8 cellular contexts compared by ENCODE assay signal in the genomic region with DNA sequence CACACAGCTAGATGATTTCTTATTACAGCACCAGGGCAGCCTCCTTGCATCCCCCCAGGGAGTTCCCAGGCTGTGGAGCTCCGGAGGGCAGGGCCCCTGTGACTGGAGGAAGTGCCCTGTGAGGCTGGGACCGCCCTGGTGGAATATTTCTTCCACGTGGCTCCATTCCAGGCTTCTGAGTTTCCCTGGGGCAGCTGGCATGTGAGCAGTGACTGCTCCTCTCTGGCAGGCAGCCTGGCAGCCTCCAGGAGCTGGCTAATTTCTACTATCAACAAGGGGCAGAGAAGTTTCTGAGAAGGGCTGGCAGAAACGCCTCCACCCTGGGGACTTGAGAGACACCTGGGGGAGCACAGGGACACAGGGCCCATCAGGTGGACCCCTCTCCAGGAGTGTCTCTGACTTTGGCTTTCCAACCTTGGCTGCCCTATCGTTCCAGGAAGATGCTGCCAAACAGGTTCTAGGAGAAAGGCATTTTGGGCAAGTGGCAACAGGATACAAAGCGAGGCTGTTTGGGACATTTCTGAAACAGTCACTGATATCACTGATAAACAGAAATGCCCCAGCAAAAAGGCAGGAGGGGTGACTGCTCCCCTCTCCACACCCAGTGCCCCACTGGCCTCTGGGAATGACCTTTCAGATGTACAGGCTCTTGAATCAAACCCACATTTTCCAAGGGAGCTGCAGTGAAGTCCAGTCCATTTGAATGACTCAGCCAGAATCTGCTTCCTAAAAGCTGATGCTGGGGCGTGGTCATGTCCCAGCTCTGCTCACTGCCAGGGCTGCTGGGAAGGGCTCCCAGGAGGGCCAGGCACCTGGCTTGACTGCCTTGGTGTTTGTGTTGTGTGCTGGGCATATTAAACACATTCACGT. TPM values are rescaled to one million over a fixed set of nuclear protein-coding genes. Genes with fewer than 3 reads are reported as not detected.
A peak's percentile ranks its signal among the peaks of the same experiment; 100 is the strongest.
DNase-seq lines count a peak whose midpoint lies in the region; ATAC-seq and TF ChIP-seq lines count a peak whose summit lies in the region.

No MANE protein-coding gene starts in this region.

- H3K27me3 ChIP-seq in Peyer's patch (no peaks in the 10 kb centered on the region), esophagus squamous epithelium (no peaks in the 10 kb centered on the region), WERI-Rb-1 (ENCODE audit: insufficient read depth, low read depth, severe bottlenecking) (no peaks in the 10 kb centered on the region)

- H3K4me1 ChIP-seq in Peyer's patch = peaks cover 0 to 37% (median 2%) of the 10 kb centered on the region in 4 donors
- H3K4me1 ChIP-seq in esophagus squamous epithelium = peaks cover 70 to 96% (median 91%) of the 10 kb centered on the region in 3 donors

- H3K36me3 ChIP-seq in Peyer's patch (no peaks in the 10 kb centered on the region), esophagus squamous epithelium (peaks cover 0 to 8% (median 0%) of the 10 kb centered on the region in 3 donors), WERI-Rb-1 (no peaks in the 10 kb centered on the region)

- ATAC-seq in GM21786 (IDR thresholded peaks at IDR 0.05; ENCODE audit: unreplicated experiment) (no peak), HG02970 (IDR thresholded peaks at IDR 0.05; ENCODE audit: low FRiP score, unreplicated experiment) (no peak)

- no peak for TF ChIP-seq POLR2A in Peyer's patch (IDR thresholded peaks at IDR 0.05)
- no peak for TF ChIP-seq POLR2A in esophagus squamous epithelium (IDR thresholded peaks at IDR 0.05)

- TF ChIP-seq CTCF in Peyer's patch (IDR thresholded peaks at IDR 0.05) (no peak), esophagus squamous epithelium (IDR thresholded peaks at IDR 0.05) (no peak), WERI-Rb-1 (IDR thresholded peaks at IDR 0.05; ENCODE audit: low read depth, low read length) (no peak)

- no peaks in the 10 kb centered on the region for H3K9me3 ChIP-seq in Peyer's patch
- no peaks in the 10 kb centered on the region for H3K9me3 ChIP-seq in esophagus squamous epithelium
- peaks cover 2% of the 10 kb centered on the region for H3K9me3 ChIP-seq in WERI-Rb-1 (ENCODE audit: severe bottlenecking)

- 17 to 20% methylated on average over 1 to 3 of the region's 8 CpGs for WGBS in esophagus squamous epithelium, 2 donors

- H3K4me3 ChIP-seq in Peyer's patch (no peak overlapping the region), esophagus squamous epithelium (peak overlapping the region in 3 of 4 donors; percentile 1 to 42 (median 7)), WERI-Rb-1 (ENCODE audit: low read depth, low read length) (no peak overlapping the region)

- intact Hi-C loops in esophagus squamous epithelium (cut with DNase I) = no loop called here

- DNase-seq in GM03348 (ENCODE audit: low spot score) (peak; percentile 86), Peyer's patch (peak in 2 of 3 donors; percentile 74 to 82), esophagus squamous epithelium (lab: John Stamatoyannopoulos, UW) (no peak), non-pigmented ciliary epithelial cell (ENCODE audit: low read depth) (peak; percentile 75), WERI-Rb-1 (no peak)
- no peak for DNase-seq in central memory CD4-positive, alpha-beta T cell

- H3K27ac ChIP-seq in Peyer's patch (peak overlapping the region; percentile 54 to 85 (median 72)), esophagus squamous epithelium (peak overlapping the region; percentile 88 to 94 (median 92)), WERI-Rb-1 (no peak overlapping the region)

RNA-seq across cellular contexts. Expression of a gene that starts 16.1 kb away (rescaled TPM):
- total RNA-seq in Peyer's patch = 10 to 100 TPM; 15.1 to 52.8 (median 24.4) TPM
- total RNA-seq in esophagus squamous epithelium = 100 to 1,000 TPM in 2 of 4 donors, 10 to 100 TPM in 2; 61.1 to 123 (median 99.6) TPM

RNA-seq across cellular contexts. Expression of a gene that starts 30.4 kb away (rescaled TPM):
- total RNA-seq in Peyer's patch (10 to 100 TPM in 1 of 4 donors, 1 to 10 TPM in 3; 1.1 to 32.2 (median 4.5) TPM), esophagus squamous epithelium (10 to 100 TPM in 2 of 4 donors, 1 to 10 TPM in 2; 6.7 to 23.7 (median 14.4) TPM)

Comparison
In these comparisons a context has a peak if more than half of its experiments do, and no peak if none do; other contexts are left out.
1. DNase-seq: peak in GM03348 (single experiment), Peyer's patch (2 of 3) and non-pigmented ciliary epithelial cell (single experiment); none in esophagus squamous epithelium (single experiment), central memory CD4-positive, alpha-beta T cell (single experiment) and WERI-Rb-1 (single experiment).
2. H3K4me3 ChIP-seq: peak in esophagus squamous epithelium (3 of 4); none in Peyer's patch (0 of 4) and WERI-Rb-1 (single experiment).